ENCODE assay signal across 11 cellular contexts in the genomic region with DNA sequence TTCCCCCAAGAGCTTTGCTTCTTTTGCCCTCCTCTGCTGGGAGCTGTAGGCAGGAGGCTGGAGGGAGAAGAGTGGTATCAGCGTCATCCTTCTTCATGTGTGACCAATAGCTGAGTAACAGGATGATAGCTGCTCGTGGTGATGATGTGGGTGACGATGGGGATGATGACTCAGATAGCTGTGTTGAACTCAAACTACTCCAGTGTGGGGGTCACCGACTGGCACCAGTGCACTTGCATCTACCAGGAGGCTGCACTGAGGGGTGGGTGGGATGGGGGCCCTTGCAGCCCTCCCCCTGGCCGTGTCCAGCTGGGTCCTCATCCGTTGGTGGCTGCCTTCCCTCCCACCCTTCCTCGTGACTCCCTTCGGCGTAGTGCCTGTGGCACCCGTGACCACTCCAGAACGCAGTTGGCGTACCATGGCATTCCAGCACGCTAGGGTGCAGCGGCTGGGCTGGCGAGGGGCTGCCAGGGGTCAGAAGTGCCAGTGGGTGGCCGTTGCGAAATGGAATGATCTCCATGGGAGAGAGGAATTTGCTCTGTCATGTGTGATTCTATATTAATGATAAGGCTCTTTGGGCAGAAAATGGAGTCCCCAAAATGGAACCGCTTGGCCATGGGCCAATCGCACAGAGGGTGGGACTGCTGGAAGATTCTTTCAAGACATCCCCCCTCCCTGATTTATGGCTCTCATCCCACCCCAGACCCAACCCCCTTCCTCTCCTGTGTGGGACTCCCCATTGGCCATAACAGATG. TPM values are rescaled to one million over a fixed set of nuclear protein-coding genes. Genes with fewer than 3 reads are reported as not detected.
DNase-seq lines count a peak whose midpoint lies in the region; ATAC-seq and TF ChIP-seq lines count a peak whose summit lies in the region.
"Had no signal": no experiment of that assay in that cellular context is flagged by ENCODE, and none has a peak within 500 bp of the region (broad histone marks: within the 10 kb centered on the region; RNA-seq: fewer than 3 reads in every experiment).

No MANE protein-coding gene starts in this region.

- WGBS in mesenchymal stem cell: 70% methylated on average over 17 of the region's 19 CpGs

- DNase-seq in activated naive CD4-positive, alpha-beta T cell treated with anti-CD3 and anti-CD28 coated beads for 36 hours: peak; percentile 53
- no peak for DNase-seq in activated naive CD4-positive, alpha-beta T cell treated with anti-CD3 and anti-CD28 coated beads, Interleukin-2, amount 10 ng/mL, durations not matched to agents 7 days and 5 days
- DNase-seq in activated naive CD4-positive, alpha-beta T cell treated with anti-CD3 and anti-CD28 coated beads, Interleukin-2, amount 50 U/mL, for 72 hours (ENCODE audit: low spot score in 2 of 2): peak in 1 of 2 donors; percentile 22
- peak; percentile 82 for DNase-seq in mesenchymal stem cell
- no peak for DNase-seq in type B pancreatic cell (ENCODE audit: extremely low spot score, unreplicated experiment)
- DNase-seq in ecto neural progenitor cell (ENCODE audit: low spot score): no peak
- DNase-seq in AML-193 (lab: John Stamatoyannopoulos, UW): no peak
- no peak for DNase-seq in KG1 (lab: John Stamatoyannopoulos, UW)
- DNase-seq: activated B cell treated with CpG ODN at 0.5 μM for 24 hours, MM.1S had no signal

- H3K4me1 ChIP-seq in mesenchymal stem cell (ENCODE audit: control insufficient read depth, insufficient read depth, low read depth, low read length): peaks cover 25% of the 10 kb centered on the region
- H3K4me1 ChIP-seq: pancreas had no signal

- no peaks in the 10 kb centered on the region for H3K9me3 ChIP-seq in mesenchymal stem cell (ENCODE audit: control insufficient read depth, low read length)
- H3K9me3 ChIP-seq: pancreas had no signal

- ATAC-seq in activated naive CD4-positive, alpha-beta T cell treated with anti-CD3 and anti-CD28 coated beads, Interleukin-2, amount 50 U/mL, for 72 hours: peak; percentile 99
- ATAC-seq: pancreas had no signal

- H4K91ac ChIP-seq in mesenchymal stem cell (ENCODE audit: low read length): no peak overlapping the region

- H3K4me1 Mint-ChIP-seq in activated naive CD4-positive, alpha-beta T cell treated with anti-CD3 and anti-CD28 coated beads for 36 hours (ENCODE audit: low read depth): no peaks in the 10 kb centered on the region
- no peaks in the 10 kb centered on the region for H3K4me1 Mint-ChIP-seq in activated naive CD4-positive, alpha-beta T cell treated with anti-CD3 and anti-CD28 coated beads, Interleukin-2, amount 10 ng/mL, durations not matched to agents 7 days and 5 days
- H3K4me1 Mint-ChIP-seq in type B pancreatic cell (ENCODE audit: unreplicated experiment): peaks cover 21% of the 10 kb centered on the region
- H3K4me1 Mint-ChIP-seq: activated B cell treated with CpG ODN at 0.5 μM for 24 hours had no signal

- H4K8ac ChIP-seq in mesenchymal stem cell (ENCODE audit: low read length): no peak overlapping the region

- peaks cover 0 to 2% of the 10 kb centered on the region in 2 experiments for H3K36me3 ChIP-seq in mesenchymal stem cell (ENCODE audit: control insufficient read depth in 1 of 2, insufficient read depth in 2 of 2, low read depth in 1 of 2, low read length in 2 of 2)
- H3K36me3 ChIP-seq: pancreas had no signal

- intact Hi-C loops in activated naive CD4-positive, alpha-beta T cell treated with anti-CD3 and anti-CD28 coated beads for 36 hours (cut with micrococcal nuclease): loop anchor here (1.0 kb wide), 1 partner anchor 21 kb away; no protein-coding TSS in a partner anchor

- H3K27me3 ChIP-seq in mesenchymal stem cell (ENCODE audit: control insufficient read depth in 1 of 2, insufficient read depth in 1 of 2, low read length in 2 of 2): no peaks in the 10 kb centered on the region
- H3K27me3 ChIP-seq: pancreas had no signal

- CTCF ChIA-PET in activated naive CD4-positive, alpha-beta T cell treated with anti-CD3 and anti-CD28 coated beads for 36 hours (lab: Charles Lee): no interaction called here
- CTCF ChIA-PET in activated naive CD4-positive, alpha-beta T cell treated with anti-CD3 and anti-CD28 coated beads, Interleukin-2, amount 10 ng/mL, durations not matched to agents 7 days and 5 days (lab: Charles Lee): interaction anchor here (0.7 to 1.9 kb wide), 2 partner anchors 43 to 72 kb away, joined by 3 to 7 read pairs; no protein-coding TSS in a partner anchor

- no peak overlapping the region for H3K4me3 Mint-ChIP-seq in activated naive CD4-positive, alpha-beta T cell treated with anti-CD3 and anti-CD28 coated beads for 36 hours
- no peak overlapping the region for H3K4me3 Mint-ChIP-seq in activated naive CD4-positive, alpha-beta T cell treated with anti-CD3 and anti-CD28 coated beads, Interleukin-2, amount 10 ng/mL, durations not matched to agents 7 days and 5 days
- no peak overlapping the region for H3K4me3 Mint-ChIP-seq in type B pancreatic cell
- H3K4me3 Mint-ChIP-seq: activated B cell treated with CpG ODN at 0.5 μM for 24 hours had no signal

- no peak overlapping the region for H3K14ac ChIP-seq in mesenchymal stem cell (ENCODE audit: low read length in 2 of 2)

- no peak overlapping the region for H2BK15ac ChIP-seq in mesenchymal stem cell (ENCODE audit: low read depth, poor library complexity, severe bottlenecking)

- no peak overlapping the region for H2AK5ac ChIP-seq in mesenchymal stem cell (ENCODE audit: low read length, severe bottlenecking)

- no peaks in the 10 kb centered on the region for H3K36me3 Mint-ChIP-seq in activated naive CD4-positive, alpha-beta T cell treated with anti-CD3 and anti-CD28 coated beads for 36 hours (ENCODE audit: low read depth)
- H3K36me3 Mint-ChIP-seq in activated naive CD4-positive, alpha-beta T cell treated with anti-CD3 and anti-CD28 coated beads, Interleukin-2, amount 10 ng/mL, durations not matched to agents 7 days and 5 days: no peaks in the 10 kb centered on the region
- no peaks in the 10 kb centered on the region for H3K36me3 Mint-ChIP-seq in activated naive CD4-positive, alpha-beta T cell treated with anti-CD3 and anti-CD28 coated beads, Interleukin-2, amount 50 U/mL, for 72 hours
- no peaks in the 10 kb centered on the region for H3K36me3 Mint-ChIP-seq in type B pancreatic cell

- H2BK12ac ChIP-seq in mesenchymal stem cell (ENCODE audit: low read length in 2 of 2): no peak overlapping the region

- H3K4me2 ChIP-seq in mesenchymal stem cell (ENCODE audit: low read length, poor library complexity, severe bottlenecking): no peak overlapping the region

- peak overlapping the region; percentile 72 for H3K9ac ChIP-seq in mesenchymal stem cell (ENCODE audit: low read length)

- H2BK120ac ChIP-seq in mesenchymal stem cell (ENCODE audit: low read depth, low read length): no peak overlapping the region

- no peak overlapping the region for H3K23ac ChIP-seq in mesenchymal stem cell (ENCODE audit: low read length in 2 of 2)

- no peak overlapping the region for H3K4ac ChIP-seq in mesenchymal stem cell (ENCODE audit: low read depth in 1 of 2, low read length in 2 of 2)

- H3K79me1 ChIP-seq in mesenchymal stem cell (replicated peaks; ENCODE audit: low read length, poor library complexity, severe bottlenecking): no peaks in the 10 kb centered on the region

- H3K27ac Mint-ChIP-seq in activated naive CD4-positive, alpha-beta T cell treated with anti-CD3 and anti-CD28 coated beads for 36 hours: no peak overlapping the region
- no peak overlapping the region for H3K27ac Mint-ChIP-seq in activated naive CD4-positive, alpha-beta T cell treated with anti-CD3 and anti-CD28 coated beads, Interleukin-2, amount 10 ng/mL, durations not matched to agents 7 days and 5 days
- H3K27ac Mint-ChIP-seq in activated naive CD4-positive, alpha-beta T cell treated with anti-CD3 and anti-CD28 coated beads, Interleukin-2, amount 50 U/mL, for 72 hours: no peak overlapping the region
- H3K27ac Mint-ChIP-seq in type B pancreatic cell: peak overlapping the region; percentile 63
- H3K27ac Mint-ChIP-seq: activated B cell treated with CpG ODN at 0.5 μM for 24 hours had no signal

- no peak for TF ChIP-seq CTCF in type B pancreatic cell (conservative IDR thresholded peaks at IDR 0.05)

- no peaks in the 10 kb centered on the region for H3K9me3 Mint-ChIP-seq in activated naive CD4-positive, alpha-beta T cell treated with anti-CD3 and anti-CD28 coated beads for 36 hours
- no peaks in the 10 kb centered on the region for H3K9me3 Mint-ChIP-seq in activated naive CD4-positive, alpha-beta T cell treated with anti-CD3 and anti-CD28 coated beads, Interleukin-2, amount 10 ng/mL, durations not matched to agents 7 days and 5 days
- no peaks in the 10 kb centered on the region for H3K9me3 Mint-ChIP-seq in activated naive CD4-positive, alpha-beta T cell treated with anti-CD3 and anti-CD28 coated beads, Interleukin-2, amount 50 U/mL, for 72 hours
- H3K9me3 Mint-ChIP-seq in type B pancreatic cell: no peaks in the 10 kb centered on the region
- H3K9me3 Mint-ChIP-seq: activated B cell treated with CpG ODN at 0.5 μM for 24 hours had no signal

- no peak overlapping the region for H2BK5ac ChIP-seq in mesenchymal stem cell (ENCODE audit: low read depth, low read length, poor library complexity, severe bottlenecking)

- no peak overlapping the region for H2AFZ ChIP-seq in mesenchymal stem cell (ENCODE audit: low read depth, low read length)

- H3K27me3 Mint-ChIP-seq in activated naive CD4-positive, alpha-beta T cell treated with anti-CD3 and anti-CD28 coated beads for 36 hours (ENCODE audit: low read depth): peaks cover 4% of the 10 kb centered on the region
- peaks cover 64% of the 10 kb centered on the region for H3K27me3 Mint-ChIP-seq in activated naive CD4-positive, alpha-beta T cell treated with anti-CD3 and anti-CD28 coated beads, Interleukin-2, amount 10 ng/mL, durations not matched to agents 7 days and 5 days
- peaks cover 15% of the 10 kb centered on the region for H3K27me3 Mint-ChIP-seq in type B pancreatic cell

- H3K27ac ChIP-seq in mesenchymal stem cell (ENCODE audit: low read length, poor library complexity, severe bottlenecking): peak overlapping the region; percentile 27
- H3K27ac ChIP-seq: pancreas had no signal

- no peak overlapping the region for H3K4me3 ChIP-seq in mesenchymal stem cell (ENCODE audit: insufficient read depth in 1 of 2, low read depth in 1 of 2, low read length in 2 of 2)
- H3K4me3 ChIP-seq: pancreas had no signal

- no peak overlapping the region for H3K18ac ChIP-seq in mesenchymal stem cell (ENCODE audit: low read depth in 1 of 2, low read length in 2 of 2)

RNA-seq across cellular contexts. Expression of a gene that starts 1.3 kb away (rescaled TPM):
- total RNA-seq in activated naive CD4-positive, alpha-beta T cell treated with anti-CD3 and anti-CD28 coated beads for 36 hours: not detected
- not detected for total RNA-seq in activated naive CD4-positive, alpha-beta T cell treated with anti-CD3 and anti-CD28 coated beads, Interleukin-2, amount 50 U/mL, for 72 hours
- polyA plus RNA-seq in mesenchymal stem cell (2013, experiment 1 of 2): not detected
- 0.03 TPM for polyA plus RNA-seq in mesenchymal stem cell (2013, experiment 2 of 2)
- 2.0 and 7.9 TPM in 2 replicates for total RNA-seq in type B pancreatic cell (ENCODE audit: low replicate concordance)
- total RNA-seq: activated B cell treated with CpG ODN at 0.5 μM for 24 hours had no signal

RNA-seq across cellular contexts. Expression of a gene that starts 37.6 kb away (rescaled TPM):
- total RNA-seq in activated naive CD4-positive, alpha-beta T cell treated with anti-CD3 and anti-CD28 coated beads for 36 hours: 10 to 100 TPM; 19.7 to 20.5 TPM
- 10 to 100 TPM; 19.0 to 28.1 TPM for total RNA-seq in activated naive CD4-positive, alpha-beta T cell treated with anti-CD3 and anti-CD28 coated beads, Interleukin-2, amount 50 U/mL, for 72 hours
- polyA plus RNA-seq in mesenchymal stem cell (2013, experiment 1 of 2): 37.8 TPM
- polyA plus RNA-seq in mesenchymal stem cell (2013, experiment 2 of 2): 38.6 TPM
- total RNA-seq in type B pancreatic cell (ENCODE audit: low replicate concordance): 97.1 and 117 TPM in 2 replicates

Comparison
In these comparisons a context has a peak if more than half of its experiments do, and no peak if none do; other contexts are left out.
1. DNase-seq: peak in activated naive CD4-positive, alpha-beta T cell treated with anti-CD3 and anti-CD28 coated beads for 36 hours (single experiment) and mesenchymal stem cell (single experiment); none in activated naive CD4-positive, alpha-beta T cell treated with anti-CD3 and anti-CD28 coated beads, Interleukin-2, amount 10 ng/mL, durations not matched to agents 7 days and 5 days (single experiment), type B pancreatic cell (single experiment), ecto neural progenitor cell (single experiment), AML-193 (0 of 2) and KG1 (single experiment).